In genomic region chr16:55330726-55331647, GRCh38 we compare ENCODE assay signal across 21 cellular contexts. TPM values are rescaled to one million over a fixed set of nuclear protein-coding genes. Genes with fewer than 3 reads are reported as not detected.
DNase-seq lines count a peak whose midpoint lies in the region; ATAC-seq and TF ChIP-seq lines count a peak whose summit lies in the region.
"Had no signal": no experiment of that assay in that cellular context is flagged by ENCODE, and none has a peak within 500 bp of the region (broad histone marks: within the 10 kb centered on the region; RNA-seq: fewer than 3 reads in every experiment).

No MANE protein-coding gene starts in this region.

- intact Hi-C loops in ascending aorta (cut with DNase I): no loop called here

- H3K9me3 ChIP-seq in ascending aorta (no peaks in the 10 kb centered on the region), iPS-15b (ENCODE audit: control insufficient read depth, insufficient read depth, low read length) (no peaks in the 10 kb centered on the region), neutrophil (no peaks in the 10 kb centered on the region)

- H3K9ac ChIP-seq in iPS-15b (ENCODE audit: low read depth, low read length): no peak overlapping the region
- H3K9ac ChIP-seq: KMS-11 had no signal

- ATAC-seq in GM21381 (IDR thresholded peaks at IDR 0.05; ENCODE audit: unreplicated experiment) (no peak), GM19324 (IDR thresholded peaks at IDR 0.05; ENCODE audit: low FRiP score, unreplicated experiment) (no peak)
- ATAC-seq: stimulated activated effector memory CD8-positive, alpha-beta T cell treated with anti-CD3 and anti-CD28 coated beads, Interleukin-12 subunit alpha, Interleukin-12 subunit beta, amount 100 ng/mL, for 72 hours had no signal

- peak; percentile 7 for DNase-seq in CMK (ENCODE audit: low read depth)
- DNase-seq in ascending aorta (ENCODE audit: low spot score in 2 of 2): no peak
- DNase-seq in hippocampal formation (lab: John Stamatoyannopoulos, UW): no peak
- DNase-seq in NCI-H446 (lab: John Stamatoyannopoulos, UW): no peak
- DNase-seq: activated effector memory CD4-positive, alpha-beta T cell treated with anti-CD3 and anti-CD28 coated beads, Interleukin-2, amount 50 U/mL, for 16 hours; anterior cingulate cortex; erythroblast; mesenchymal stem cell; NCI-H1105 treated with DMSO at 0.1 percent for 48 hours; NCI-H2171; small intestine; SW 1271 had no signal

- H3K27me3 ChIP-seq in ascending aorta (no peaks in the 10 kb centered on the region), iPS-15b (ENCODE audit: control insufficient read depth, insufficient read depth, low read length) (peaks cover 98% of the 10 kb centered on the region), neutrophil (peaks cover 71% of the 10 kb centered on the region)

- peak overlapping the region; percentile 0 to 41 for H3K4me3 ChIP-seq in ascending aorta
- peak overlapping the region; percentile 46 for H3K4me3 ChIP-seq in iPS-15b (ENCODE audit: low read depth, low read length)
- H3K4me3 ChIP-seq in neutrophil (ENCODE audit: low read depth in 1 of 2, low read length in 1 of 2): peak overlapping the region; percentile 56 to 62

- no peak overlapping the region for H3K27ac ChIP-seq in ascending aorta
- peak overlapping the region; percentile 21 for H3K27ac ChIP-seq in neutrophil
- H3K27ac ChIP-seq: HL-60, KMS-11, WERI-Rb-1 had no signal

- H3K36me3 ChIP-seq in ascending aorta: no peaks in the 10 kb centered on the region
- H3K36me3 ChIP-seq in iPS-15b (ENCODE audit: control insufficient read depth, insufficient read depth, low read length): no peaks in the 10 kb centered on the region
- no peaks in the 10 kb centered on the region for H3K36me3 ChIP-seq in neutrophil
- H3K36me3 ChIP-seq: WERI-Rb-1 had no signal

- TF ChIP-seq CTCF in ascending aorta (IDR thresholded peaks at IDR 0.05): no peak
- no peak for TF ChIP-seq CTCF in neutrophil (IDR thresholded peaks at IDR 0.05)

- H3K4me1 ChIP-seq in ascending aorta (peaks cover 0 to 3% of the 10 kb centered on the region in 2 donors), iPS-15b (ENCODE audit: control insufficient read depth, insufficient read depth, low read length) (peaks cover 5% of the 10 kb centered on the region), neutrophil (ENCODE audit: control insufficient read depth in 1 of 2, insufficient read depth in 1 of 2, low read depth in 1 of 2, low read length in 1 of 2) (peaks cover 49 to 62% of the 10 kb centered on the region in 2 experiments)

RNA-seq across cellular contexts. Expression of gene IRX6, which starts 7.0 kb away (rescaled TPM):
- total RNA-seq in ascending aorta: 1.5 TPM
- total RNA-seq: RPMI7951 had no signal
